ENCODE assay signal across 8 cellular contexts in genomic region chr7:32668387-32669097, GRCh38.
DNase-seq lines count a peak whose midpoint lies in the region; ATAC-seq, FAIRE-seq and TF ChIP-seq lines count a peak whose summit lies in the region.
"Not testable (repeated sequence)": the region's sequence is repeated elsewhere in the genome, so short reads cannot be mapped to it uniquely, and the experiment has no call there.

No MANE protein-coding gene starts in this region.

- H2BK15ac ChIP-seq in mesenchymal stem cell (ENCODE audit: low read depth, poor library complexity, severe bottlenecking), result not testable (repeated sequence)

- H3K27me3 ChIP-seq in Karpas-422 (ENCODE audit: low read length); Peyer's patch; K562 (ENCODE audit: control insufficient read depth in 2 of 2, insufficient read depth in 2 of 2, low read length in 2 of 2); mesenchymal stem cell (ENCODE audit: control insufficient read depth in 1 of 2, insufficient read depth in 1 of 2, low read length in 2 of 2); stomach: not testable (repeated sequence)

- intact Hi-C loops in K562 (cut with micrococcal nuclease), result loop anchor here (10.0 kb wide), 1 partner anchor 174 kb away; the partner anchor contains the start of genes AVL9 and LSM5
- intact Hi-C loops in stomach (cut with DNase I; ENCODE audit: low total_unique reads), result not testable (repeated sequence)

- H3K27ac ChIP-seq in Karpas-422 (ENCODE audit: low read length), result not testable (repeated sequence)
- peak overlapping the region in 3 of 4 donors; percentile 23 to 79 (median 70) for H3K27ac ChIP-seq in Peyer's patch
- peak overlapping the region; percentile 82 for H3K27ac ChIP-seq in K562 (ENCODE audit: extremely low read depth, low read depth, low read length)
- H3K27ac ChIP-seq in mesenchymal stem cell (ENCODE audit: low read length, poor library complexity, severe bottlenecking), result peak overlapping the region; percentile 95
- H3K27ac ChIP-seq in stomach, result peak overlapping the region; percentile 56 to 77 (median 63)

- H3K18ac ChIP-seq in mesenchymal stem cell (ENCODE audit: low read depth in 1 of 2, low read length in 2 of 2), result peak overlapping the region; percentile 0 to 21

- not testable (repeated sequence) for TF ChIP-seq RAD21 in K562 (CRISPR knock-in tag; conservative IDR thresholded peaks at IDR 0.05 in 1 of 2, IDR thresholded peaks at IDR 0.05 in 1 of 2)

- ATAC-seq in K562, result peak; percentile 34

- DNase-seq in AG10803 (ENCODE audit: low read depth), result peak; percentile 79
- peak; percentile 44 for DNase-seq in GM04503 (ENCODE audit: low read depth)
- not testable (repeated sequence) for DNase-seq in Karpas-422; Peyer's patch; K562 (ENCODE audit: extremely low read depth in 1 of 4, low spot score in 3 of 4); stomach
- peak; percentile 41 for DNase-seq in fibroblast of pulmonary artery (ENCODE audit: low read depth)
- DNase-seq in mesenchymal stem cell, result peak; percentile 11

- H3K4me3 ChIP-seq in AG10803 (ENCODE audit: low read length); Karpas-422 (ENCODE audit: low read length); Peyer's patch; K562; fibroblast of pulmonary artery (replicated peaks; ENCODE audit: low read depth, low read length); mesenchymal stem cell (ENCODE audit: insufficient read depth in 1 of 2, low read depth in 1 of 2, low read length in 2 of 2); stomach: not testable (repeated sequence)

- H3K9ac ChIP-seq in Karpas-422 (ENCODE audit: low read length); mesenchymal stem cell (ENCODE audit: low read length): not testable (repeated sequence)
- peak overlapping the region; percentile 61 to 83; a peak in 3 of 4 replicates for H3K9ac ChIP-seq in K562 (ENCODE audit: insufficient read depth in 1 of 2, low read depth in 2 of 2, low read length in 2 of 2)

- H3K4me1 ChIP-seq in Karpas-422 (ENCODE audit: low read length); Peyer's patch; mesenchymal stem cell (ENCODE audit: control insufficient read depth, insufficient read depth, low read depth, low read length): not testable (repeated sequence)
- H3K4me1 ChIP-seq in K562 (replicated peaks in 1 of 2; ENCODE audit: control insufficient read depth in 2 of 2, insufficient read depth in 2 of 2, low read length in 2 of 2), result peaks cover 4 to 41% of the 10 kb centered on the region in 2 experiments
- peaks cover 0 to 18% (median 0%) of the 10 kb centered on the region in 4 donors for H3K4me1 ChIP-seq in stomach

- not testable (repeated sequence) for H3K9me3 ChIP-seq in Karpas-422 (ENCODE audit: low read length); Peyer's patch; K562 (replicated peaks; ENCODE audit: control insufficient read depth, insufficient read depth, low read depth, low read length); mesenchymal stem cell (ENCODE audit: control insufficient read depth, low read length); stomach

- not testable (repeated sequence) for H3K4ac ChIP-seq in mesenchymal stem cell (ENCODE audit: low read depth in 1 of 2, low read length in 2 of 2)

- H3K23ac ChIP-seq in mesenchymal stem cell (ENCODE audit: low read length in 2 of 2), result not testable (repeated sequence)

- H3K4me2 ChIP-seq in Karpas-422 (ENCODE audit: low read depth, low read length, poor library complexity, severe bottlenecking), result peak overlapping the region; percentile 33
- peak overlapping the region; percentile 75 for H3K4me2 ChIP-seq in K562 (ENCODE audit: insufficient read depth, low read length)
- H3K4me2 ChIP-seq in mesenchymal stem cell (ENCODE audit: low read length, poor library complexity, severe bottlenecking), result not testable (repeated sequence)

- in situ Hi-C loops in K562 (cut with MboI), result not testable (repeated sequence)

- not testable (repeated sequence) for FAIRE-seq in K562 (lab: Jason Lieb, UNC)

- not testable (repeated sequence) for H3K79me2 ChIP-seq in Karpas-422 (ENCODE audit: low read length); K562 (ENCODE audit: control insufficient read depth, insufficient read depth, low read length)

- H3K36me3 ChIP-seq in Karpas-422 (ENCODE audit: insufficient read depth, low read length); Peyer's patch; K562 (ENCODE audit: control insufficient read depth, insufficient read depth, low read length); mesenchymal stem cell (ENCODE audit: control insufficient read depth in 1 of 2, insufficient read depth in 2 of 2, low read depth in 1 of 2, low read length in 2 of 2); stomach: not testable (repeated sequence)

- not testable (repeated sequence) for H4K8ac ChIP-seq in mesenchymal stem cell (ENCODE audit: low read length)

- TF ChIP-seq POLR2A in Peyer's patch (IDR thresholded peaks at IDR 0.05); K562 (conservative IDR thresholded peaks at IDR 0.05); stomach (IDR thresholded peaks at IDR 0.05): not testable (repeated sequence)

- H4K20me1 ChIP-seq in Karpas-422 (ENCODE audit: insufficient read depth, low read depth, low read length); K562 (replicated peaks; ENCODE audit: control insufficient read depth, insufficient read depth, low read length): not testable (repeated sequence)

- H3K9me2 ChIP-seq in Karpas-422 (replicated peaks; ENCODE audit: insufficient read depth, low read length), result not testable (repeated sequence)

- not testable (repeated sequence) for TF ChIP-seq CTCF in AG10803 (conservative IDR thresholded peaks at IDR 0.05; ENCODE audit: low read length); Peyer's patch (IDR thresholded peaks at IDR 0.05); K562 (IDR thresholded peaks at IDR 0.05 in 2 of 3, conservative IDR thresholded peaks at IDR 0.05 in 1 of 3; ENCODE audit: insufficient read depth in 2 of 3, low read depth in 1 of 3, low read length in 3 of 3); fibroblast of pulmonary artery (IDR thresholded peaks at IDR 0.05; ENCODE audit: low read length, missing control alignments); stomach (IDR thresholded peaks at IDR 0.05)

- not testable (repeated sequence) for H2AFZ ChIP-seq in Karpas-422 (ENCODE audit: low read length); mesenchymal stem cell (ENCODE audit: low read depth, low read length)
- peak overlapping the region; percentile 79 for H2AFZ ChIP-seq in K562 (ENCODE audit: low read depth, low read length)

- H2BK5ac ChIP-seq in mesenchymal stem cell (ENCODE audit: low read depth, low read length, poor library complexity, severe bottlenecking), result peak overlapping the region; percentile 10

- not testable (repeated sequence) for H3K14ac ChIP-seq in mesenchymal stem cell (ENCODE audit: low read length in 2 of 2)

- peak overlapping the region; percentile 43 for H2AK5ac ChIP-seq in mesenchymal stem cell (ENCODE audit: low read length, severe bottlenecking)

- CTCF ChIA-PET in K562 (lab: Yijun Ruan, JAX; ENCODE audit: low intra/inter-chr PET ratio), result not testable (repeated sequence)

- H4K91ac ChIP-seq in mesenchymal stem cell (ENCODE audit: low read length), result not testable (repeated sequence)

- H2BK120ac ChIP-seq in mesenchymal stem cell (ENCODE audit: low read depth, low read length), result not testable (repeated sequence)

- not testable (repeated sequence) for H3K79me1 ChIP-seq in mesenchymal stem cell (replicated peaks; ENCODE audit: low read length, poor library complexity, severe bottlenecking)

- WGBS in K562 (ENCODE audit: insufficient coverage, low coverage, missing lambda C conversion rate), result 82% methylated on average over 3 of the region's 3 CpGs
- WGBS in mesenchymal stem cell, result 89% methylated on average over 3 of the region's 3 CpGs
- 87 to 96% (median 92%) methylated on average over 3 of the region's 3 CpGs for WGBS in stomach, 5 donors

- not testable (repeated sequence) for TF ChIP-seq EP300 in K562 (IDR thresholded peaks at IDR 0.05; ENCODE audit: low read length); stomach (IDR thresholded peaks at IDR 0.05)

- H2BK12ac ChIP-seq in mesenchymal stem cell (ENCODE audit: low read length in 2 of 2), result not testable (repeated sequence)

- not testable (repeated sequence) for BruUV-seq in K562 (replicated peaks; lab: Mats Ljungman, UMichigan)

- POLR2A ChIA-PET in K562 (lab: Yijun Ruan, JAX), result interaction anchor here (1.3 to 2.4 kb wide), 2 partner anchors 11 to 50 kb away, joined by 5 read pairs; no protein-coding TSS in a partner anchor

- not testable (repeated sequence) for H3K9me1 ChIP-seq in K562 (ENCODE audit: control insufficient read depth, insufficient read depth, low read length)

TF ChIP-seq in K562, 482 proteins besides CTCF, POLR2A, EP300 and RAD21 (continues in another document):
- TF ChIP-seq TAL1 (IDR thresholded peaks at IDR 0.05) (peak; percentile 49), CBFA2T3 (IDR thresholded peaks at IDR 0.05) (peak; percentile 53; the same call in 1 of the 2 replicates), PKNOX1 (IDR thresholded peaks at IDR 0.05) (peak; percentile 54), NFRKB (IDR thresholded peaks at IDR 0.05; ENCODE audit: low read depth) (0 out of 2 replicates have a peak, but pooled peaks have one; percentile 12), MEIS2 (IDR thresholded peaks at IDR 0.05; ENCODE audit: partially characterized antibody) (peak; percentile 2), CBFA2T2 (conservative IDR thresholded peaks at IDR 0.05) (peak; percentile 44; the same call in 1 of the 2 replicates)
